Comparison of ENCODE assay signal across 11 cellular contexts in genomic region chr12:14959916-14960315, GRCh38. TPM values are rescaled to one million over a fixed set of nuclear protein-coding genes. Genes with fewer than 3 reads are reported as not detected.
A peak's percentile ranks its signal among the peaks of the same experiment; 100 is the strongest.
DNase-seq lines count a peak whose midpoint lies in the region; ATAC-seq and TF ChIP-seq lines count a peak whose summit lies in the region.
"Had no signal": no experiment of that assay in that cellular context is flagged by ENCODE, and none has a peak within 500 bp of the region (broad histone marks: within the 10 kb centered on the region; RNA-seq: fewer than 3 reads in every experiment).

No MANE protein-coding gene starts in this region.

- H3K27ac ChIP-seq in lower lobe of right lung, result peak overlapping the region; percentile 85
- peak overlapping the region; percentile 58 to 83 (median 68) for H3K27ac ChIP-seq in thyroid gland

- DNase-seq in activated naive CD4-positive, alpha-beta T cell treated with anti-CD3 and anti-CD28 coated beads, Interleukin-2, amount 50 U/mL, for 16 hours, result no peak
- DNase-seq in lower lobe of right lung (no peak), thyroid gland (no peak), GM19238 (ENCODE audit: insufficient read length, low spot score) (no peak), DMS153 treated with DMSO at 0.1 percent for 48 hours (lab: John Stamatoyannopoulos, UW; ENCODE audit: unreplicated experiment) (no peak)
- DNase-seq: glutamatergic neuron, NCI-H748 treated with DMSO at 0.1 percent for 48 hours, occipital lobe had no signal

- H3K9me3 Mint-ChIP-seq in activated naive CD4-positive, alpha-beta T cell treated with anti-CD3 and anti-CD28 coated beads, Interleukin-2, amount 50 U/mL, for 24 hours, result peaks cover 5% of the 10 kb centered on the region
- H3K9me3 Mint-ChIP-seq in activated T-helper 17 cell treated with anti-CD3 and anti-CD28 coated beads, Interleukin-2, amount 50 U/mL, for 72 hours, result no peaks in the 10 kb centered on the region

- intact Hi-C loops in lower lobe of right lung (cut with DNase I), result no loop called here
- intact Hi-C loops in thyroid gland (cut with DNase I), result no loop called here

- H3K4me3 ChIP-seq in lower lobe of right lung (peak overlapping the region; percentile 59), thyroid gland (replicated peaks in 1 of 3) (no peak overlapping the region)

- H3K9me3 ChIP-seq in lower lobe of right lung (no peaks in the 10 kb centered on the region), thyroid gland (no peaks in the 10 kb centered on the region)

- no peaks in the 10 kb centered on the region for H3K36me3 ChIP-seq in lower lobe of right lung
- no peaks in the 10 kb centered on the region for H3K36me3 ChIP-seq in thyroid gland

- H3K36me3 Mint-ChIP-seq in activated naive CD4-positive, alpha-beta T cell treated with anti-CD3 and anti-CD28 coated beads, Interleukin-2, amount 50 U/mL, for 24 hours, result peaks cover 2% of the 10 kb centered on the region
- peaks cover 64% of the 10 kb centered on the region for H3K36me3 Mint-ChIP-seq in activated T-helper 17 cell treated with anti-CD3 and anti-CD28 coated beads, Interleukin-2, amount 50 U/mL, for 72 hours (ENCODE audit: low read depth)

- H3K27me3 Mint-ChIP-seq in activated naive CD4-positive, alpha-beta T cell treated with anti-CD3 and anti-CD28 coated beads, Interleukin-2, amount 50 U/mL, for 24 hours, result no peaks in the 10 kb centered on the region
- H3K27me3 Mint-ChIP-seq in activated T-helper 17 cell treated with anti-CD3 and anti-CD28 coated beads, Interleukin-2, amount 50 U/mL, for 72 hours, result no peaks in the 10 kb centered on the region

- peaks cover 78% of the 10 kb centered on the region for H3K4me1 Mint-ChIP-seq in activated naive CD4-positive, alpha-beta T cell treated with anti-CD3 and anti-CD28 coated beads, Interleukin-2, amount 50 U/mL, for 24 hours
- H3K4me1 Mint-ChIP-seq in activated T-helper 17 cell treated with anti-CD3 and anti-CD28 coated beads, Interleukin-2, amount 50 U/mL, for 72 hours, result peaks cover 25% of the 10 kb centered on the region

- TF ChIP-seq CTCF in lower lobe of right lung (IDR thresholded peaks at IDR 0.05) (no peak), thyroid gland (IDR thresholded peaks at IDR 0.05) (no peak)

- no peak for ATAC-seq in activated T-helper 17 cell treated with anti-CD3 and anti-CD28 coated beads, Interleukin-2, amount 50 U/mL, for 72 hours (replicated peaks)
- ATAC-seq in lower lobe of right lung (peak in 1 of 2 donors; percentile 2), GM19455 (IDR thresholded peaks at IDR 0.05; ENCODE audit: unreplicated experiment) (no peak)

- H3K4me1 ChIP-seq in lower lobe of right lung (peaks cover 61% of the 10 kb centered on the region), thyroid gland (peaks cover 0 to 7% of the 10 kb centered on the region in 2 donors)

- peak overlapping the region; percentile 98 for H3K27ac Mint-ChIP-seq in activated naive CD4-positive, alpha-beta T cell treated with anti-CD3 and anti-CD28 coated beads, Interleukin-2, amount 50 U/mL, for 24 hours
- peak overlapping the region; percentile 93 for H3K27ac Mint-ChIP-seq in activated T-helper 17 cell treated with anti-CD3 and anti-CD28 coated beads, Interleukin-2, amount 50 U/mL, for 72 hours

- TF ChIP-seq POLR2A in thyroid gland (IDR thresholded peaks at IDR 0.05), result no peak

- 59 to 83% methylated on average over 2 to 3 of the region's 3 CpGs for WGBS in thyroid gland, 2 donors

- peak overlapping the region; percentile 100 for H3K4me3 Mint-ChIP-seq in activated naive CD4-positive, alpha-beta T cell treated with anti-CD3 and anti-CD28 coated beads, Interleukin-2, amount 50 U/mL, for 24 hours
- peak overlapping the region; percentile 81 for H3K4me3 Mint-ChIP-seq in activated T-helper 17 cell treated with anti-CD3 and anti-CD28 coated beads, Interleukin-2, amount 50 U/mL, for 72 hours

- H3K27me3 ChIP-seq in lower lobe of right lung (ENCODE audit: low read depth) (no peaks in the 10 kb centered on the region), thyroid gland (no peaks in the 10 kb centered on the region)

RNA-seq across cellular contexts. Expression of gene ARHGDIB, which starts 1.5 kb away (rescaled TPM):
- total RNA-seq in activated T-helper 17 cell treated with anti-CD3 and anti-CD28 coated beads, Interleukin-2, amount 50 U/mL, for 72 hours, result 100 to 1,000 TPM; 691 to 930 TPM
- total RNA-seq in lower lobe of right lung, result 313 TPM
- 100 to 1,000 TPM in 1 of 4 donors, 10 to 100 TPM in 3; 54.4 to 107 (median 65.9) TPM for total RNA-seq in thyroid gland

RNA-seq across cellular contexts. Expression of gene PDE6H, which starts 12.9 kb away (rescaled TPM):
- total RNA-seq in activated T-helper 17 cell treated with anti-CD3 and anti-CD28 coated beads, Interleukin-2, amount 50 U/mL, for 72 hours, result not detected
- total RNA-seq in lower lobe of right lung, result 0.53 TPM
- total RNA-seq in thyroid gland, result not detected
- total RNA-seq: occipital lobe had no signal

RNA-seq across cellular contexts. Expression of gene ERP27, which starts 21.6 kb away (rescaled TPM):
- total RNA-seq in activated T-helper 17 cell treated with anti-CD3 and anti-CD28 coated beads, Interleukin-2, amount 50 U/mL, for 72 hours, result 1 to 10 TPM; 5.2 to 9.4 TPM
- 16.2 TPM for total RNA-seq in lower lobe of right lung
- 10 to 100 TPM in 1 of 4 donors, 1 to 10 TPM in 1, under 1 TPM in 1, not detected in 1; 0.88 to 24.3 (median 5.0) TPM for total RNA-seq in thyroid gland
- total RNA-seq: occipital lobe had no signal
